In genomic region chr5:87120518-87121314, GRCh38 we compare ENCODE assay signal across 7 cellular contexts.
DNase-seq lines count a peak whose midpoint lies in the region; ATAC-seq lines count a peak whose summit lies in the region.

No MANE protein-coding gene starts in this region.

- H3K9me3 Mint-ChIP-seq in T-helper 2 cell treated with Interferon-gamma antibody and Interleukin-4, amounts not matched to agents 5 μg/mL and 100 μg/mL, for 36 hours: peaks cover 3% of the 10 kb centered on the region

- peak; percentile 18 for DNase-seq in T-helper 2 cell treated with Interferon-gamma antibody and Interleukin-4, amounts not matched to agents 5 μg/mL and 100 μg/mL, for 36 hours (ENCODE audit: low spot score)
- DNase-seq in fibroblast of peridontal ligament (ENCODE audit: extremely low read depth) (peak; percentile 87), NCI-H1694 (lab: John Stamatoyannopoulos, UW) (no peak), ecto neural progenitor cell (ENCODE audit: low spot score) (no peak)

- H3K36me3 Mint-ChIP-seq in T-helper 2 cell treated with Interferon-gamma antibody and Interleukin-4, amounts not matched to agents 5 μg/mL and 100 μg/mL, for 36 hours (ENCODE audit: low read depth): peaks cover 3% of the 10 kb centered on the region

- peak overlapping the region; percentile 84 for H3K27ac Mint-ChIP-seq in T-helper 2 cell treated with Interferon-gamma antibody and Interleukin-4, amounts not matched to agents 5 μg/mL and 100 μg/mL, for 36 hours

- no peaks in the 10 kb centered on the region for H3K27me3 Mint-ChIP-seq in T-helper 2 cell treated with Interferon-gamma antibody and Interleukin-4, amounts not matched to agents 5 μg/mL and 100 μg/mL, for 36 hours (ENCODE audit: low read depth)

- peaks cover 60% of the 10 kb centered on the region for H3K4me1 Mint-ChIP-seq in T-helper 2 cell treated with Interferon-gamma antibody and Interleukin-4, amounts not matched to agents 5 μg/mL and 100 μg/mL, for 36 hours (ENCODE audit: low read depth)

- peak overlapping the region; percentile 60 for H3K4me3 Mint-ChIP-seq in T-helper 2 cell treated with Interferon-gamma antibody and Interleukin-4, amounts not matched to agents 5 μg/mL and 100 μg/mL, for 36 hours

- peak; percentile 26 for ATAC-seq in GM18499 (IDR thresholded peaks at IDR 0.05; ENCODE audit: insufficient read depth, unreplicated experiment)
- ATAC-seq in HG03103 (IDR thresholded peaks at IDR 0.05; ENCODE audit: low read depth, unreplicated experiment): peak; percentile 33
- no peak for ATAC-seq in HG03571 (IDR thresholded peaks at IDR 0.05; ENCODE audit: unreplicated experiment)

Comparison
In these comparisons a context has a peak if more than half of its experiments do, and no peak if none do; other contexts are left out.
1. DNase-seq: peak in T-helper 2 cell treated with Interferon-gamma antibody and Interleukin-4, amounts not matched to agents 5 μg/mL and 100 μg/mL, for 36 hours (single experiment) and fibroblast of peridontal ligament (single experiment); none in NCI-H1694 (single experiment) and ecto neural progenitor cell (single experiment).